ENCODE assay signal across 8 cellular contexts in the genomic region with DNA sequence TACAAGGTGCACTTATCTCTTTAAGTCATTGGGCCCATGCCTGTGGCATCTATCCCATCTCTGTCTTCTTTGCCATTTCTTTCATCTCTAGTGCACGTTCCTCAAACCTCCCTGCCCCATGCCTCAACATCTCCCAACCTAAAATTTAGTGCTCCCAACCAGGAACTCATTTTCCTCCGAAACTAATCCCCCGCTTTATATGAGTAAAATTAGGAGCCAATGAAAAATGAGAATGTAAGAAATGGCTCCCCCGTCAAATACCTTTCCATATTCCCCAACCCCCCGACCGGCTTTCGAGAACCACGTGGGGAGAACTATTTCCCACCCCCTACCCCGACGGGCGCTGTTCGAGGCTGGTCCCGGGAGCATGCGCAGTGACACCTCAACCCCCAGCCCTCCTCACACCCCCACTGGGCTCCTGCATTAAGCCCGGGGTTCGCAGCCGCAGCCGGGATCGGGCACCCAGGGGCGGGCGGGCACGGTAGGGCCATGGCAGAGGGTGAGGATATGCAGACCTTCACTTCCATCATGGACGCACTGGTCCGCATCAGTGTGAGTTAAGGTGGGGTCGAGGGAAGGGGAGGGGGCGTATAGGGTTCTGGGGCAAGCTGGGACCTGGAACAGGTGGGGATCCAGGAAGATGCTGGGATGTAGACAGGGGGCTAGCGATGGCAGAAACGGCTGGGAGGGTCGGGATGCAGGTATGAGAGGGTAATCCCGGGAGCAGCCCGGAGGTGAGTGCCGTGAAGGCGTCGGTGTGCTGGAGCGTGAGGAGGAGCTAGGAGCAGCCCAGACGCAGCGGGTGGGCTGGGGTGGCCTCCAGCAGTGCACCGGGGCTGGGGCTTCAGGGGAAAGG. TPM values are rescaled to one million over a fixed set of nuclear protein-coding genes. Genes with fewer than 3 reads are reported as not detected.
A peak's percentile ranks its signal among the peaks of the same experiment; 100 is the strongest.
DNase-seq lines count a peak whose midpoint lies in the region; ATAC-seq and TF ChIP-seq lines count a peak whose summit lies in the region.

Gene TRIM46 (plus strand): TSS at position 372 of the 856 bp plus-strand sequence. CDS start 118 bp downstream, at position 490.

- peaks cover 16% of the 10 kb centered on the region for H3K79me2 ChIP-seq in smooth muscle cell (ENCODE audit: low read depth)

- H3K4me3 ChIP-seq in body of pancreas (peak within 1 kb of the TSS; percentile 35 to 84), smooth muscle cell (peak within 1 kb of the TSS; percentile 74)

- ATAC-seq in body of pancreas, result no peak

- TF ChIP-seq CTCF in body of pancreas (IDR thresholded peaks at IDR 0.05) (no peak), smooth muscle cell (IDR thresholded peaks at IDR 0.05; ENCODE audit: borderline replicate concordance, insufficient read depth, poor library complexity, severe bottlenecking) (no peak)

- H4K20me1 ChIP-seq in smooth muscle cell (ENCODE audit: low read depth), result no peaks in the 10 kb centered on the region

- 4 to 5% methylated on average over 32 to 38 of the region's 38 CpGs for WGBS in body of pancreas, 2 donors
- 2% methylated on average over 30 of the region's 38 CpGs for WGBS in smooth muscle cell (ENCODE audit: low lambda C conversion rate)

- H3K36me3 ChIP-seq in body of pancreas (replicated peaks in 1 of 2; ENCODE audit: insufficient read depth in 1 of 2, low read depth in 2 of 2) (peaks cover 0 to 7% of the 10 kb centered on the region in 2 donors), smooth muscle cell (ENCODE audit: low read depth) (no peaks in the 10 kb centered on the region)

- peak within 1 kb of the TSS; percentile 79 for H2AFZ ChIP-seq in smooth muscle cell (ENCODE audit: low read depth)

- H3K9ac ChIP-seq in smooth muscle cell (ENCODE audit: low read depth), result peak within 1 kb of the TSS; percentile 91

- intact Hi-C loops in T-helper 2 cell treated with Interferon-gamma antibody and Interleukin-4, amounts not matched to agents 100 ng/mL and 5 ng/mL, for 36 hours (cut with micrococcal nuclease), result loop anchor here (2.0 to 10.0 kb wide), 2 partner anchors 39 to 199 kb away; partner anchors contain the start of genes CKS1B, SHC1 and SLC50A1
- intact Hi-C loops in body of pancreas (cut with DNase I), result loop anchor here (10.0 kb wide), 1 partner anchor 51 kb away; no protein-coding TSS in a partner anchor

- H3K9me3 ChIP-seq in body of pancreas, result no peaks in the 10 kb centered on the region
- no peaks in the 10 kb centered on the region for H3K9me3 ChIP-seq in smooth muscle cell (replicated peaks; ENCODE audit: low read depth)

- TF ChIP-seq POLR2A in body of pancreas (IDR thresholded peaks at IDR 0.05), result no peak

- DNase-seq in ELR (ENCODE audit: low read depth) (peak; percentile 63), NAMALWA (ENCODE audit: low spot score) (peak; percentile 78), body of pancreas (peak in 2 of 4 donors; percentile 11 to 32), iPS-NIHi11 (ENCODE audit: low spot score) (peak; percentile 72), smooth muscle cell (lab: John Stamatoyannopoulos, UW; ENCODE audit: unreplicated experiment) (no peak), NCI-H226 (no peak), NCI-H1048 (lab: John Stamatoyannopoulos, UW) (no peak)

- H3F3A ChIP-seq in smooth muscle cell (ENCODE audit: low read depth), result no peaks in the 10 kb centered on the region

- peak within 1 kb of the TSS; percentile 87 for H3K4me2 ChIP-seq in smooth muscle cell

- peaks cover 19% of the 10 kb centered on the region for H3K4me1 ChIP-seq in body of pancreas
- H3K4me1 ChIP-seq in smooth muscle cell (ENCODE audit: low read depth), result peaks cover 5% of the 10 kb centered on the region

- H3K27me3 ChIP-seq in body of pancreas (no peaks in the 10 kb centered on the region), smooth muscle cell (ENCODE audit: low read depth) (no peaks in the 10 kb centered on the region)

- H3K27ac ChIP-seq in body of pancreas (peak within 1 kb of the TSS; percentile 67 to 85 (median 78)), smooth muscle cell (ENCODE audit: low read depth) (peak within 1 kb of the TSS; percentile 82)

RNA-seq across cellular contexts. Expression of gene TRIM46, which starts in this region (rescaled TPM):
- 15.2 and 17.3 TPM in 2 replicates for total RNA-seq in T-helper 2 cell treated with Interferon-gamma antibody and Interleukin-4, amounts not matched to agents 100 ng/mL and 5 ng/mL, for 36 hours
- total RNA-seq in body of pancreas (under 1 TPM in 1 of 2 donors, not detected in 1; 0.26 TPM), smooth muscle cell (1.5 and 3.8 TPM in 2 replicates)
- 3.6 and 4.3 TPM in 2 replicates for polyA plus RNA-seq in smooth muscle cell

Comparison
In these comparisons a context has a peak if more than half of its experiments do, and no peak if none do; other contexts are left out.
1. DNase-seq: peak in ELR (single experiment), NAMALWA (single experiment) and iPS-NIHi11 (single experiment); none in smooth muscle cell (single experiment), NCI-H226 (single experiment) and NCI-H1048 (single experiment).